ENCODE assay signal across 17 cellular contexts in genomic region chr12:6171409-6172015, GRCh38. TPM values are rescaled to one million over a fixed set of nuclear protein-coding genes. Genes with fewer than 3 reads are reported as not detected.
DNase-seq lines count a peak whose midpoint lies in the region; ATAC-seq and TF ChIP-seq lines count a peak whose summit lies in the region.
"Had no signal": no experiment of that assay in that cellular context is flagged by ENCODE, and none has a peak within 500 bp of the region (broad histone marks: within the 10 kb centered on the region; RNA-seq: fewer than 3 reads in every experiment).

No MANE protein-coding gene starts in this region.

- peak overlapping the region; percentile 86 for H3K27ac ChIP-seq in left ventricle myocardium inferior (replicated peaks)
- peak overlapping the region; percentile 56 for H3K27ac ChIP-seq in parathyroid adenoma
- H3K27ac ChIP-seq in upper lobe of left lung: peak overlapping the region; percentile 67 to 77 (median 72)
- H3K27ac ChIP-seq: foreskin keratinocyte had no signal

- H3K27me3 ChIP-seq in left ventricle myocardium inferior (ENCODE audit: low read depth) (no peaks in the 10 kb centered on the region), parathyroid adenoma (ENCODE audit: control insufficient read depth, insufficient read depth, low read length) (no peaks in the 10 kb centered on the region), upper lobe of left lung (no peaks in the 10 kb centered on the region)
- H3K27me3 ChIP-seq: foreskin keratinocyte, Peyer's patch had no signal

- no peaks in the 10 kb centered on the region for H3K36me3 Mint-ChIP-seq in activated CD4-positive, alpha-beta memory T cell treated with anti-CD3 and anti-CD28 coated beads for 36 hours

- DNase-seq in amniotic epithelial cell (ENCODE audit: low read depth) (peak; percentile 83), left ventricle myocardium inferior (peak; percentile 67), upper lobe of left lung (peak; percentile 64 to 80), NCI-H2196 (lab: John Stamatoyannopoulos, UW; ENCODE audit: unreplicated experiment) (no peak), NCI-H1694 treated with DMSO at 0.1 percent for 48 hours (lab: John Stamatoyannopoulos, UW) (no peak)
- DNase-seq in activated naive CD4-positive, alpha-beta T cell treated with anti-CD3 and anti-CD28 coated beads, Interleukin-2, amount 50 U/mL, for 16 hours: no peak
- no peak for DNase-seq in activated CD4-positive, alpha-beta memory T cell treated with anti-CD3 and anti-CD28 coated beads for 36 hours
- DNase-seq: activated CD4-positive, alpha-beta T cell treated with anti-CD3 and anti-CD28 coated beads, Interleukin-2, amount 50 U/mL, for 48 hours; activated T-cell treated with anti-CD3 and anti-CD28 coated beads, Interleukin-2, amount 50 U/mL, for 72 hours; cerebellar nuclear complex; foreskin keratinocyte; occipital lobe; stimulated activated naive CD4-positive, alpha-beta T cell treated with Interleukin-2 at 50 U/mL for 16 hours had no signal

- H3K9me3 ChIP-seq in left ventricle myocardium inferior (replicated peaks) (no peaks in the 10 kb centered on the region), parathyroid adenoma (ENCODE audit: control insufficient read depth, low read length) (no peaks in the 10 kb centered on the region), upper lobe of left lung (no peaks in the 10 kb centered on the region)
- H3K9me3 ChIP-seq: Peyer's patch had no signal

- CTCF ChIA-PET in activated CD4-positive, alpha-beta memory T cell treated with anti-CD3 and anti-CD28 coated beads for 36 hours (lab: Charles Lee): interaction anchor here (1.4 kb wide), 1 partner anchor 115 kb away, joined by 3 read pairs; no protein-coding TSS in a partner anchor

- TF ChIP-seq CTCF in left ventricle myocardium inferior (IDR thresholded peaks at IDR 0.05; ENCODE audit: borderline replicate concordance) (no peak), parathyroid adenoma (IDR thresholded peaks at IDR 0.05) (no peak), upper lobe of left lung (IDR thresholded peaks at IDR 0.05) (peak in 3 of 6 experiments; percentile 32 to 48 (median 33))

- no peak overlapping the region for H3K9ac ChIP-seq in parathyroid adenoma

- no peaks in the 10 kb centered on the region for H3K36me3 ChIP-seq in left ventricle myocardium inferior
- H3K36me3 ChIP-seq in parathyroid adenoma (ENCODE audit: control insufficient read depth, insufficient read depth, low read length): no peaks in the 10 kb centered on the region
- H3K36me3 ChIP-seq in upper lobe of left lung: no peaks in the 10 kb centered on the region
- H3K36me3 ChIP-seq: Peyer's patch had no signal

- intact Hi-C loops in left ventricle myocardium inferior (cut with micrococcal nuclease): no loop called here
- intact Hi-C loops in activated CD4-positive, alpha-beta memory T cell treated with anti-CD3 and anti-CD28 coated beads for 36 hours (cut with micrococcal nuclease): no loop called here

- peaks cover 24% of the 10 kb centered on the region for H3K4me1 Mint-ChIP-seq in activated CD4-positive, alpha-beta memory T cell treated with anti-CD3 and anti-CD28 coated beads for 36 hours (ENCODE audit: low read depth)

- no peak overlapping the region for H3K4me2 ChIP-seq in parathyroid adenoma (ENCODE audit: low read length)

- H3K27ac Mint-ChIP-seq in activated CD4-positive, alpha-beta memory T cell treated with anti-CD3 and anti-CD28 coated beads for 36 hours: no peak overlapping the region
- H3K27ac Mint-ChIP-seq: activated T-cell treated with anti-CD3 and anti-CD28 coated beads, Interleukin-2, amount 50 U/mL, for 72 hours had no signal

- TF ChIP-seq EP300 in upper lobe of left lung (IDR thresholded peaks at IDR 0.05): peak; percentile 88 to 99 (median 98)

- H2AFZ ChIP-seq in parathyroid adenoma: no peak overlapping the region

- peak in 1 of 2 donors; percentile 82 for ATAC-seq in upper lobe of left lung (ENCODE audit: low FRiP score in 2 of 2)
- ATAC-seq: activated T-cell treated with anti-CD3 and anti-CD28 coated beads, Interleukin-2, amount 50 U/mL, for 72 hours; foreskin keratinocyte; GM12878; SK-N-SH treated with all-trans-retinoic acid at 6 μM for 48 hours had no signal

- H3K79me2 ChIP-seq in parathyroid adenoma: no peaks in the 10 kb centered on the region

- H3K9me3 Mint-ChIP-seq in activated CD4-positive, alpha-beta memory T cell treated with anti-CD3 and anti-CD28 coated beads for 36 hours: no peaks in the 10 kb centered on the region
- H3K9me3 Mint-ChIP-seq: activated T-cell treated with anti-CD3 and anti-CD28 coated beads, Interleukin-2, amount 50 U/mL, for 72 hours had no signal

- H3K27me3 Mint-ChIP-seq in activated CD4-positive, alpha-beta memory T cell treated with anti-CD3 and anti-CD28 coated beads for 36 hours: peaks cover 6% of the 10 kb centered on the region

- no peak overlapping the region for H3K4me3 Mint-ChIP-seq in activated CD4-positive, alpha-beta memory T cell treated with anti-CD3 and anti-CD28 coated beads for 36 hours
- H3K4me3 Mint-ChIP-seq: activated T-cell treated with anti-CD3 and anti-CD28 coated beads, Interleukin-2, amount 50 U/mL, for 72 hours had no signal

- TF ChIP-seq POLR2A in upper lobe of left lung (IDR thresholded peaks at IDR 0.05): no peak

- peaks cover 30% of the 10 kb centered on the region for H3K4me1 ChIP-seq in left ventricle myocardium inferior
- H3K4me1 ChIP-seq in parathyroid adenoma: no peaks in the 10 kb centered on the region
- peaks cover 23 to 39% (median 30%) of the 10 kb centered on the region in 4 donors for H3K4me1 ChIP-seq in upper lobe of left lung

- POLR2A ChIA-PET in activated CD4-positive, alpha-beta memory T cell treated with anti-CD3 and anti-CD28 coated beads for 36 hours (lab: Charles Lee): no interaction called here

- H3K4me3 ChIP-seq in left ventricle myocardium inferior (no peak overlapping the region), parathyroid adenoma (ENCODE audit: low read depth, low read length) (no peak overlapping the region), upper lobe of left lung (no peak overlapping the region)
- H3K4me3 ChIP-seq: GM12878, Peyer's patch had no signal

- WGBS in upper lobe of left lung, 2 donors: 71 to 74% methylated on average over 17 to 21 of the region's 21 CpGs

RNA-seq across cellular contexts. Expression of gene CD9, which starts 28.7 kb away (rescaled TPM):
- 55.5 TPM for total RNA-seq in left ventricle myocardium inferior
- total RNA-seq in upper lobe of left lung: 100 to 1,000 TPM in 5 of 6 donors, 10 to 100 TPM in 1; 96.4 to 716 (median 484) TPM
- total RNA-seq in activated CD4-positive, alpha-beta memory T cell treated with anti-CD3 and anti-CD28 coated beads for 36 hours: 1 to 10 TPM; 1.5 to 2.3 TPM

RNA-seq across cellular contexts. Expression of gene VWF, which starts 47.0 kb away (rescaled TPM):
- total RNA-seq in left ventricle myocardium inferior: 250 TPM
- total RNA-seq in upper lobe of left lung: 100 to 1,000 TPM; 292 to 543 (median 360) TPM
- total RNA-seq in activated CD4-positive, alpha-beta memory T cell treated with anti-CD3 and anti-CD28 coated beads for 36 hours: not detected
- total RNA-seq: foreskin keratinocyte had no signal

Comparison
In these comparisons a context has a peak if more than half of its experiments do, and no peak if none do; other contexts are left out.
1. DNase-seq: peak in amniotic epithelial cell (single experiment), left ventricle myocardium inferior (single experiment) and upper lobe of left lung (2 of 2); none in activated naive CD4-positive, alpha-beta T cell treated with anti-CD3 and anti-CD28 coated beads, Interleukin-2, amount 50 U/mL, for 16 hours (single experiment), NCI-H2196 (single experiment), NCI-H1694 treated with DMSO at 0.1 percent for 48 hours (single experiment) and activated CD4-positive, alpha-beta memory T cell treated with anti-CD3 and anti-CD28 coated beads for 36 hours (single experiment).
2. RNA of gene CD9, which starts 28.7 kb away (total RNA-seq): 96.4 to 716 TPM in upper lobe of left lung and 55.5 TPM in left ventricle myocardium inferior (single experiment); 1.5 to 2.3 TPM in activated CD4-positive, alpha-beta memory T cell treated with anti-CD3 and anti-CD28 coated beads for 36 hours; every median in the first group is over 10 times any median in the second.
3. RNA of gene VWF, which starts 47.0 kb away (total RNA-seq): 292 to 543 TPM in upper lobe of left lung and 250 TPM in left ventricle myocardium inferior (single experiment); not detected in activated CD4-positive, alpha-beta memory T cell treated with anti-CD3 and anti-CD28 coated beads for 36 hours; every median in the first group is over 100 times any median in the second.
4. Peak in every context shown above with its lines, with median percentiles within 50 percentile points of each other: H3K27ac ChIP-seq.